Comparison of ENCODE assay signal across 9 cellular contexts in genomic region chr20:54067606-54068174, GRCh38. TPM values are rescaled to one million over a fixed set of nuclear protein-coding genes. Genes with fewer than 3 reads are reported as not detected.
DNase-seq lines count a peak whose midpoint lies in the region; ATAC-seq and TF ChIP-seq lines count a peak whose summit lies in the region.
"Had no signal": no experiment of that assay in that cellular context is flagged by ENCODE, and none has a peak within 500 bp of the region (broad histone marks: within the 10 kb centered on the region; RNA-seq: fewer than 3 reads in every experiment).

No MANE protein-coding gene starts in this region.

- 34 to 35% methylated on average over 8 of the region's 8 CpGs for WGBS in esophagus, 2 donors
- WGBS in urinary bladder: 57% methylated on average over 8 of the region's 8 CpGs

- H3K9me3 ChIP-seq in BE2C (no peaks in the 10 kb centered on the region), esophagus (ENCODE audit: control insufficient read depth in 2 of 2, insufficient read depth in 1 of 2, low read depth in 1 of 2, low read length in 1 of 2) (no peaks in the 10 kb centered on the region)
- no peaks in the 10 kb centered on the region for H3K9me3 ChIP-seq in CD4-positive, alpha-beta memory T cell (ENCODE audit: control insufficient read depth in 1 of 2, low read length in 2 of 2)

- H3K4me1 ChIP-seq in BE2C (no peaks in the 10 kb centered on the region), esophagus (ENCODE audit: control insufficient read depth in 2 of 2, insufficient read depth in 2 of 2, low read length in 1 of 2) (peaks cover 0 to 2% of the 10 kb centered on the region in 2 donors), urinary bladder (ENCODE audit: insufficient read depth) (no peaks in the 10 kb centered on the region)
- H3K4me1 ChIP-seq in CD4-positive, alpha-beta memory T cell (ENCODE audit: insufficient read depth, low read length): no peaks in the 10 kb centered on the region

- H3K4me3 ChIP-seq in BE2C (ENCODE audit: low read depth, low read length) (no peak overlapping the region), esophagus (ENCODE audit: low read depth in 1 of 2, low read length in 2 of 2) (no peak overlapping the region), urinary bladder (ENCODE audit: low read depth, low read length) (no peak overlapping the region)
- no peak overlapping the region for H3K4me3 ChIP-seq in CD4-positive, alpha-beta memory T cell (ENCODE audit: low read length in 2 of 2)

- peaks cover 0 to 10% (median 2%) of the 10 kb centered on the region in 4 donors for H3K4me1 Mint-ChIP-seq in CD4-positive, alpha-beta memory T cell

- H3K9me3 Mint-ChIP-seq in CD4-positive, alpha-beta memory T cell: no peaks in the 10 kb centered on the region
- H3K9me3 Mint-ChIP-seq: neural crest cell had no signal

- POLR2A ChIA-PET in CD4-positive, alpha-beta memory T cell (lab: Charles Lee; ENCODE audit: partially characterized antibody): no interaction called here

- no peak overlapping the region for H3K27ac Mint-ChIP-seq in CD4-positive, alpha-beta memory T cell

- peaks cover 0 to 2% of the 10 kb centered on the region in 2 donors for H3K27me3 Mint-ChIP-seq in CD4-positive, alpha-beta memory T cell

- peak; percentile 38 for ATAC-seq in GM21786 (IDR thresholded peaks at IDR 0.05; ENCODE audit: unreplicated experiment)

- H3K4me3 Mint-ChIP-seq in CD4-positive, alpha-beta memory T cell: no peak overlapping the region
- H3K4me3 Mint-ChIP-seq: neural crest cell had no signal

- CTCF ChIA-PET in CD4-positive, alpha-beta memory T cell (lab: Charles Lee; ENCODE audit: partially characterized antibody): no interaction called here

- DNase-seq in BE2C (peak; percentile 51), LHCN-M2 (ENCODE audit: low read depth) (peak; percentile 20), GM20000 (ENCODE audit: low spot score) (no peak), occipital lobe (lab: John Stamatoyannopoulos, UW) (no peak)
- DNase-seq in CD4-positive, alpha-beta memory T cell: no peak

- H3K36me3 ChIP-seq in BE2C: no peaks in the 10 kb centered on the region
- H3K36me3 ChIP-seq in esophagus (ENCODE audit: control insufficient read depth in 2 of 2, insufficient read depth in 2 of 2, low read length in 1 of 2): no peaks in the 10 kb centered on the region
- no peaks in the 10 kb centered on the region for H3K36me3 ChIP-seq in urinary bladder (ENCODE audit: insufficient read depth)
- no peaks in the 10 kb centered on the region for H3K36me3 ChIP-seq in CD4-positive, alpha-beta memory T cell (ENCODE audit: insufficient read depth, low read length)

- H3K27me3 ChIP-seq in BE2C: 0 out of 2 replicates have a peak, but pooled peaks cover 6% of the 10 kb centered on the region
- no peaks in the 10 kb centered on the region for H3K27me3 ChIP-seq in esophagus (ENCODE audit: control insufficient read depth in 1 of 2, insufficient read depth in 2 of 2, low read length in 2 of 2)
- H3K27me3 ChIP-seq in CD4-positive, alpha-beta memory T cell (ENCODE audit: insufficient read depth, low read length): no peaks in the 10 kb centered on the region

- no peaks in the 10 kb centered on the region for H3K36me3 Mint-ChIP-seq in CD4-positive, alpha-beta memory T cell

- TF ChIP-seq CTCF in BE2C (IDR thresholded peaks at IDR 0.05; ENCODE audit: low read depth, low read length) (no peak), GM20000 (IDR thresholded peaks at IDR 0.05; ENCODE audit: extremely low read depth, missing control alignments) (no peak)

- H3K27ac ChIP-seq in esophagus (ENCODE audit: low read depth in 2 of 2, low read length in 1 of 2): peak overlapping the region; percentile 36 to 68
- peak overlapping the region; percentile 79 for H3K27ac ChIP-seq in urinary bladder (ENCODE audit: low read depth)
- no peak overlapping the region for H3K27ac ChIP-seq in CD4-positive, alpha-beta memory T cell (ENCODE audit: low read depth, low read length)

- intact Hi-C loops in CD4-positive, alpha-beta memory T cell (cut with micrococcal nuclease): no loop called here

RNA-seq across cellular contexts. Expression of gene BCAS1, which starts 2.7 kb away (rescaled TPM):
- 1.4 TPM for polyA plus RNA-seq in BE2C (2012; ENCODE audit: insufficient read depth, insufficient read length, low read depth)
- 0.06 TPM in 1 of 2 replicates, not detected in the other for total RNA-seq in LHCN-M2 (2014; rRNA removed)
- polyA plus RNA-seq in LHCN-M2 (2012): 0.01 TPM
- polyA plus RNA-seq in esophagus: 1 to 10 TPM; 4.7 to 9.0 TPM
- 28.1 TPM for total RNA-seq in urinary bladder
- polyA plus RNA-seq in urinary bladder: 7.5 TPM
- total RNA-seq in CD4-positive, alpha-beta memory T cell: under 1 TPM; 0.25 to 0.32 TPM
- polyA plus RNA-seq in CD4-positive, alpha-beta memory T cell: under 1 TPM in 1 of 2 donors, not detected in 1; 0.17 TPM
- 3.0 TPM for total RNA-seq in occipital lobe
- total RNA-seq: neural crest cell had no signal

Comparison
In these comparisons a context has a peak if more than half of its experiments do, and no peak if none do; other contexts are left out.
1. DNase-seq: peak in BE2C (single experiment) and LHCN-M2 (single experiment); none in CD4-positive, alpha-beta memory T cell (0 of 5), GM20000 (single experiment) and occipital lobe (single experiment).